Comparison of ENCODE assay signal across 9 cellular contexts in the genomic region with DNA sequence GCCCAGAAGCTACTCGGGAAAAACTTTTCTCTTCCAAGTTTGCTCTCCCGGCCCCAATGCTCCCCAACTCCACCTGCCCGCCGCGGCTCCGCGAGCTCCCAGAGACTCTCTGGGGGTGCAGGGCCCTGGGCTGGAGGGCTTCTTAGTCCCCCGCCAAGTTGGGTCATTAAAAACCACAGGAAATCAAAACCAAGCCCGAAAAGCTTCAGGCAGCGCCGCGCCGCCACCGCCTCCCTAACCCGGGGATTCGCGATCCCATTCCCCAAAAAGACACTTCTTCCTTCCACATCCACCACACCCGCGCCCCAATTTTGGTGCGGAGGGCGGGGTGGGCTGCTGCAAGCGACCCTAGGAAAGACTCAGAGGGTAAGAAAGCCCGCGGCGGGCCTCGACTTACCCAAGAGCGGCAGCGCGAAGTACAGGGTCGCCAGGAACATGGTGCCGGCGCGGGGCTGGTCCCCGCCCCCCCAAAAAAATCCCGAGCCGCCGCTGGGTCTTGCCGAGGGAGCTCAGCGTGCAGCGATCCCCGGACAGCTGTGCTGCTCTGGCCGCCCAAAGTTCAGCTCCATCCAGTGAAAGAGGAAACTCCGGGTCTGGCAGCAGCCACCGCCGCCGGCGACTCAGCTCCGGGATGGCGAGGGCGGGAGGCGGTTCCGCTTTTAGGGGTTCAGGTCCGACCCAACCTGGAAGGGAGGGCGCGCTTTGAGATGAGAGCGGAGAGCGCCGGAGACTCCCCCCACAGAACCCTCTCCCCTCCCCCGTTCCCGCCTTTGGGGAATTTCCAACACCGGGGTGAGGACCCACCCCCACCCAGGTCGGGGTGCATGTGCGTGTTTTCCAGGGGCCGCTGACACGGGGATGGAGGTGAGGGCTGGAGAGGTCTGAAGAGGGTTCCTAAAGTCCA. TPM values are rescaled to one million over a fixed set of nuclear protein-coding genes. Genes with fewer than 3 reads are reported as not detected.
A peak's percentile ranks its signal among the peaks of the same experiment; 100 is the strongest.
DNase-seq lines count a peak whose midpoint lies in the region; ATAC-seq and TF ChIP-seq lines count a peak whose summit lies in the region.
"Had no signal": no experiment of that assay in that cellular context is flagged by ENCODE, and none has a peak within 500 bp of the region (broad histone marks: within the 10 kb centered on the region; RNA-seq: fewer than 3 reads in every experiment).

No MANE protein-coding gene starts in this region.

- intact Hi-C loops in ovary (cut with DNase I) (no loop called here), OCI-LY7 (cut with micrococcal nuclease; ENCODE audit: unreplicated experiment) (no loop called here)

- H3K9me2 ChIP-seq in Loucy (replicated peaks; ENCODE audit: low read depth, low read length) (no peaks in the 10 kb centered on the region), OCI-LY7 (ENCODE audit: insufficient read depth, low read length) (no peaks in the 10 kb centered on the region)

- POLR2A ChIA-PET in OCI-LY7 (lab: Charles Lee) = no interaction called here

- peak; percentile 1 for DNase-seq in Caki2 (ENCODE audit: low read depth)
- no peak for DNase-seq in foreskin keratinocyte
- peak; percentile 17 to 46 (median 36) for DNase-seq in ovary
- DNase-seq in GM19240 (ENCODE audit: insufficient read length, low spot score) = no peak
- DNase-seq in OCI-LY7 (ENCODE audit: low spot score) = no peak
- DNase-seq in superior temporal gyrus (ENCODE audit: extremely low spot score) = no peak
- DNase-seq in erythroblast (lab: John Stamatoyannopoulos, UW) = no peak

- BruUV-seq in OCI-LY7 (replicated peaks; lab: Mats Ljungman, UMichigan) = no TSS peak

- H3K4me2 ChIP-seq in Loucy (ENCODE audit: low read depth, low read length, poor library complexity, severe bottlenecking) = peak overlapping the region; percentile 65
- no peak overlapping the region for H3K4me2 ChIP-seq in OCI-LY7 (ENCODE audit: low read length)

- CTCF ChIA-PET in OCI-LY7 (lab: Charles Lee; ENCODE audit: unreplicated experiment) = no interaction called here

- TF ChIP-seq CTCF in Loucy (conservative IDR thresholded peaks at IDR 0.05; ENCODE audit: low read length) = no peak
- no peak for TF ChIP-seq CTCF in foreskin keratinocyte (conservative IDR thresholded peaks at IDR 0.05)
- TF ChIP-seq CTCF in ovary (IDR thresholded peaks at IDR 0.05) = no peak
- no peak for TF ChIP-seq CTCF in OCI-LY7 (conservative IDR thresholded peaks at IDR 0.05; ENCODE audit: low read length)

- H3K27me3 ChIP-seq in Loucy (ENCODE audit: insufficient read depth, low read length, poor library complexity, severe bottlenecking) (no peaks in the 10 kb centered on the region), foreskin keratinocyte (peaks cover 92% of the 10 kb centered on the region), ovary (no peaks in the 10 kb centered on the region)

- TF ChIP-seq POLR2A in ovary (IDR thresholded peaks at IDR 0.05) (no peak), erythroblast (IDR thresholded peaks at IDR 0.05; ENCODE audit: low read length) (no peak)

- H3K4me3 ChIP-seq in Loucy (ENCODE audit: low read length, poor library complexity, severe bottlenecking) (peak overlapping the region; percentile 83), ovary (peak overlapping the region; percentile 48), OCI-LY7 (ENCODE audit: low read depth, low read length, poor library complexity, severe bottlenecking) (no peak overlapping the region)

- H3K79me2 ChIP-seq in Loucy (ENCODE audit: insufficient read depth, low read length) (peaks cover 55% of the 10 kb centered on the region), OCI-LY7 (ENCODE audit: insufficient read depth, low read depth, low read length) (no peaks in the 10 kb centered on the region)

- H4K20me1 ChIP-seq in Loucy (ENCODE audit: insufficient read depth, low read length, poor library complexity, severe bottlenecking) (no peaks in the 10 kb centered on the region), OCI-LY7 (ENCODE audit: insufficient read depth, low read length) (no peaks in the 10 kb centered on the region)

- peak overlapping the region; percentile 38 for H2AFZ ChIP-seq in Loucy (ENCODE audit: low read length)
- no peak overlapping the region for H2AFZ ChIP-seq in OCI-LY7 (ENCODE audit: low read length)

- H3K9me3 ChIP-seq in Loucy (ENCODE audit: insufficient read depth, low read depth, low read length) = no peaks in the 10 kb centered on the region
- H3K9me3 ChIP-seq in ovary = no peaks in the 10 kb centered on the region
- H3K9me3 ChIP-seq in OCI-LY7 (ENCODE audit: low read length) = no peaks in the 10 kb centered on the region

- H3K27ac ChIP-seq in foreskin keratinocyte = no peak overlapping the region
- peak overlapping the region in 1 of 2 donors; percentile 53 for H3K27ac ChIP-seq in ovary
- H3K27ac ChIP-seq in OCI-LY7 (ENCODE audit: low read depth, low read length, poor library complexity, severe bottlenecking) = no peak overlapping the region
- H3K27ac ChIP-seq: RWPE1 had no signal

- 0% methylated on average over 58 to 65 of the region's 65 CpGs for WGBS in ovary, 3 donors

- peak; percentile 24 for ATAC-seq in foreskin keratinocyte

- peaks cover 9% of the 10 kb centered on the region; the same call in 1 of the 2 replicates for H3F3A ChIP-seq in Loucy (ENCODE audit: low read depth)

- TF ChIP-seq EP300 in ovary (IDR thresholded peaks at IDR 0.05) = no peak

- in situ Hi-C loops in Caki2 (cut with HindIII; ENCODE audit: low pct_unique_long_range_greater_than_20kb, low sequenced_read_pairs) = no loop called here

- H3K9ac ChIP-seq in Loucy (ENCODE audit: low read depth, low read length, poor library complexity, severe bottlenecking) = peak overlapping the region; percentile 76

- H3K36me3 ChIP-seq in Loucy (ENCODE audit: insufficient read depth, low read length) (no peaks in the 10 kb centered on the region), ovary (no peaks in the 10 kb centered on the region), OCI-LY7 (ENCODE audit: insufficient read depth, low read length) (no peaks in the 10 kb centered on the region)

- H3K4me1 ChIP-seq in Loucy (ENCODE audit: insufficient read depth, low read length, poor library complexity, severe bottlenecking) (peaks cover 22% of the 10 kb centered on the region), foreskin keratinocyte (peaks cover 2% of the 10 kb centered on the region), ovary (ENCODE audit: insufficient read depth) (peaks cover 8% of the 10 kb centered on the region), OCI-LY7 (ENCODE audit: insufficient read depth, low read length, poor library complexity, severe bottlenecking) (no peaks in the 10 kb centered on the region)

RNA-seq across cellular contexts. Expression of a gene that starts 1.2 kb away (rescaled TPM):
- total RNA-seq in Caki2 (2014; rRNA removed; shearing (Covaris generic); ENCODE audit: low replicate concordance) = 8.2 and 10.5 TPM in 2 replicates
- 0.03 TPM in 1 of 2 replicates, not detected in the other for total RNA-seq in foreskin keratinocyte
- not detected in 2 replicates for polyA plus RNA-seq in foreskin keratinocyte
- 10 to 100 TPM in 4 of 7 donors, 1 to 10 TPM in 3; 5.0 to 28.4 (median 11.8) TPM for total RNA-seq in ovary
- polyA plus RNA-seq in ovary = 10 to 100 TPM in 1 of 2 donors, 1 to 10 TPM in 1; 3.1 to 14.1 TPM
- total RNA-seq in OCI-LY7 (2014; rRNA removed; shearing (Covaris generic)) = not detected in 2 replicates
- not detected in 2 replicates for total RNA-seq in OCI-LY7 (2022)

RNA-seq across cellular contexts. Expression of a gene that starts 52.4 kb away (rescaled TPM):
- total RNA-seq in Caki2 (2014; rRNA removed; shearing (Covaris generic); ENCODE audit: low replicate concordance) = not detected in 2 replicates
- total RNA-seq in foreskin keratinocyte = not detected in 2 replicates
- polyA plus RNA-seq in foreskin keratinocyte = not detected in 2 replicates
- total RNA-seq in ovary = not detected
- polyA plus RNA-seq in ovary = not detected
- not detected in 2 replicates for total RNA-seq in OCI-LY7 (2014; rRNA removed; shearing (Covaris generic))
- total RNA-seq in OCI-LY7 (2022) = not detected in 2 replicates

Comparison
In these comparisons a context has a peak if more than half of its experiments do, and no peak if none do; other contexts are left out.
1. DNase-seq: peak in Caki2 (single experiment) and ovary (5 of 5); none in foreskin keratinocyte (0 of 2), GM19240 (single experiment), OCI-LY7 (single experiment), superior temporal gyrus (single experiment) and erythroblast (0 of 2).